Comparison of ENCODE assay signal across 2 cellular contexts in the genomic region with DNA sequence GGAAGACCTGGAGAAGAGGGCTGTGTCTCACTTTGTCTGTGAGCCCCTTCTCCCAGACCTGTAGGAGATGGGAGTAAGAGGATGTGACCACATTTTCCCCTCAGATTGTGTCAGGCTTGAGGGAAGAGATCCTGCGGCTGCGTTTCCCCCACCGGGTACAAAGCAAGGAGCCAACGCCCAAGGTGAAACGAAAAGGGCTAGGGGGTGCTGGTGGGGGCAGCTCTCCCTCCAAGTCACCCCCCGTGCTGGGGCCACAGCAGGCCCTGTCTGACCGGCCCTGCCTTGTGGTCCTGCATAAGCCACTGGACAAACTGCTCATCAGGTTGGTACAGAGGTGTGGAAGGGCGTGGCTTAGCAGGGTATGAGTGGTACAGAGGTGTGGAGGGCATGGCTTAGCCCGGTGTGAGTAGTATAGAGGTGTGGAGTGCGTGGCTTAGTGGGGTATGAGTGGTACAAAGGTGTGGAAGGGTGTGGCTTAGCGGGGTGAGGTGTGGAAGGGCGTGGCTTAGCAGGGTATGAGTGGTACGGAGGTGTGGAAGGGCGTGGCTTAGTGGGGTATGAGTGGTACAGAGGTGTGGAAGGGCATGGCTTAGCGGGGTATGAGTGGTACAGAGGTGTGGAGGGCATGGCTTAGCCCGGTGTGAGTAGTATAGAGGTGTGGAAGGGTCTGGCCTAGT.
TF ChIP-seq lines count a peak whose summit lies in the region.

No MANE protein-coding gene starts in this region.

TF ChIP-seq in IMR-90, 13 proteins besides CTCF, POLR2A, EP300 and RAD21:
- TF ChIP-seq SMC3 (IDR thresholded peaks at IDR 0.05; ENCODE audit: low read depth, low read length) (no peak), BHLHE40 (IDR thresholded peaks at IDR 0.05; ENCODE audit: low read depth, low read length) (no peak), MXI1 (IDR thresholded peaks at IDR 0.05; ENCODE audit: borderline replicate concordance, low read depth, low read length) (no peak), MAZ (IDR thresholded peaks at IDR 0.05; ENCODE audit: borderline replicate concordance, low read depth, low read length) (no peak), CEBPB (IDR thresholded peaks at IDR 0.05; ENCODE audit: low read depth, low read length) (no peak), CHD1 (IDR thresholded peaks at IDR 0.05; ENCODE audit: low read depth, low read length) (no peak), MAFK (IDR thresholded peaks at IDR 0.05; ENCODE audit: low read depth, low read length) (no peak), ELK1 (IDR thresholded peaks at IDR 0.05; ENCODE audit: borderline replicate concordance, low read depth, low read length) (no peak), RFX5 (IDR thresholded peaks at IDR 0.05; ENCODE audit: low read depth, low read length) (no peak), NFE2L2 (IDR thresholded peaks at IDR 0.05; ENCODE audit: low read depth, low read length) (no peak), RCOR1 (IDR thresholded peaks at IDR 0.05; ENCODE audit: insufficient replicate concordance, low read length) (no peak), FOS (IDR thresholded peaks at IDR 0.05; ENCODE audit: low read depth, low read length) (no peak)
- TF ChIP-seq, protein P1, sequence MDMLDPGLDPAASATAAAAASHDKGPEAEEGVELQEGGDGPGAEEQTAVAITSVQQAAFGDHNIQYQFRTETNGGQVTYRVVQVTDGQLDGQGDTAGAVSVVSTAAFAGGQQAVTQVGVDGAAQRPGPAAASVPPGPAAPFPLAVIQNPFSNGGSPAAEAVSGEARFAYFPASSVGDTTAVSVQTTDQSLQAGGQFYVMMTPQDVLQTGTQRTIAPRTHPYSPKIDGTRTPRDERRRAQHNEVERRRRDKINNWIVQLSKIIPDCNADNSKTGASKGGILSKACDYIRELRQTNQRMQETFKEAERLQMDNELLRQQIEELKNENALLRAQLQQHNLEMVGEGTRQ (IDR thresholded peaks at IDR 0.05; ENCODE audit: low read depth, low read length), result no peak

TF ChIP-seq in H1, 55 proteins besides CTCF, POLR2A, EP300 and RAD21:
- TF ChIP-seq EZH2 (IDR thresholded peaks at IDR 0.05; ENCODE audit: low read depth, low read length, severe bottlenecking) (no peak), TCF12 (IDR thresholded peaks at IDR 0.05; ENCODE audit: low read depth, low read length) (no peak), KDM4A (IDR thresholded peaks at IDR 0.05; ENCODE audit: low read depth, low read length, severe bottlenecking) (no peak), EGR1 (IDR thresholded peaks at IDR 0.05; ENCODE audit: borderline replicate concordance, low read depth, low read length) (no peak), SIN3A (conservative IDR thresholded peaks at IDR 0.05 in 1 of 2, IDR thresholded peaks at IDR 0.05 in 1 of 2; ENCODE audit: low read depth in 1 of 2, low read length in 2 of 2) (no peak), HDAC2 (IDR thresholded peaks at IDR 0.05; ENCODE audit: borderline replicate concordance in 1 of 2, low read depth in 2 of 2, low read length in 2 of 2) (no peak)
